1 cellular context compared by ENCODE assay signal in genomic region chr18:33034212-33034611, GRCh38.
TF ChIP-seq lines count a peak whose summit lies in the region.

No MANE protein-coding gene starts in this region.

TF ChIP-seq in SK-N-SH treated with all-trans-retinoic acid at 6 μM for 48 hours, 23 proteins besides CTCF, POLR2A, EP300 and RAD21 (continued from another document):
- peak; percentile 79 for TF ChIP-seq TSHZ2 (CRISPR knock-in tag; IDR thresholded peaks at IDR 0.05)
- TF ChIP-seq PPARA (CRISPR knock-in tag; IDR thresholded peaks at IDR 0.05; ENCODE audit: borderline replicate concordance), result no peak
- 0 out of 2 replicates have a peak, but pooled peaks have one; percentile 20 for TF ChIP-seq PATZ1 (CRISPR knock-in tag; IDR thresholded peaks at IDR 0.05; ENCODE audit: borderline replicate concordance)
- peak; percentile 45; the same call in 1 of the 2 replicates for TF ChIP-seq CREB5 (CRISPR knock-in tag; IDR thresholded peaks at IDR 0.05; ENCODE audit: low read depth)
- no peak for TF ChIP-seq ZC3H10 (CRISPR knock-in tag; IDR thresholded peaks at IDR 0.05)
- TF ChIP-seq CSRNP3 (CRISPR knock-in tag; IDR thresholded peaks at IDR 0.05), result 0 out of 2 replicates have a peak, but pooled peaks have one; percentile 70
- peak; percentile 98 for TF ChIP-seq ISL1 (CRISPR knock-in tag; IDR thresholded peaks at IDR 0.05)
